Comparison of ENCODE assay signal across 15 cellular contexts in the genomic region with DNA sequence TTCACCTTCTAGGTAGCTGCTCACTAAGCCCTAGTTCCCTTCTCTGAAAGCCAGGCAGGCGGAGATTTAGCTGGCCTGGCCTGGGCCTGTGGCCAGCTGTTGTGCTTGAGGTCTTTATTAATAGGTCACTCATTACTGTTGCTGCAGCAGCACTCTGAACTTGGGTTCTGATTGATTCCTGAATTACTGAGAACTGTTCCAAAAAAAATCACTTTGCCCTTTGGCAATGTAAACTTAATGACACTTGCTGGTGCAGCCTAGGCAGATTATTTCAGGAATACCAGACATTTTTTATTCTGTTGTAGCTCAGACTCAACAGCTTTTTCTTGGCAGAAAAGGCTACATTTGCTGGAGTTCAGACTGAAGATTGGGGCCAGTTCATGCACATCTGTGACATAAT. TPM values are rescaled to one million over a fixed set of nuclear protein-coding genes. Genes with fewer than 3 reads are reported as not detected.
A peak's percentile ranks its signal among the peaks of the same experiment; 100 is the strongest.
DNase-seq lines count a peak whose midpoint lies in the region; ATAC-seq and TF ChIP-seq lines count a peak whose summit lies in the region.
"Had no signal": no experiment of that assay in that cellular context is flagged by ENCODE, and none has a peak within 500 bp of the region (broad histone marks: within the 10 kb centered on the region; RNA-seq: fewer than 3 reads in every experiment).

No MANE protein-coding gene starts in this region.

- H3K9me3 ChIP-seq in SJCRH30 (replicated peaks) (no peaks in the 10 kb centered on the region), hepatocyte (ENCODE audit: low read depth) (no peaks in the 10 kb centered on the region)
- H3K9me3 ChIP-seq: neutrophil had no signal

- H3K79me2 ChIP-seq in hepatocyte = peaks cover 32% of the 10 kb centered on the region

- H3K27me3 ChIP-seq in SJCRH30 (no peaks in the 10 kb centered on the region), hepatocyte (no peaks in the 10 kb centered on the region)

- H2AFZ ChIP-seq in hepatocyte = no peak overlapping the region

- H3K4me2 ChIP-seq in hepatocyte = no peak overlapping the region

- H3K4me1 ChIP-seq in SJCRH30 (peaks cover 9% of the 10 kb centered on the region), hepatocyte (ENCODE audit: insufficient read depth) (peaks cover 10% of the 10 kb centered on the region)

- DNase-seq in G401 (ENCODE audit: low spot score) (peak; percentile 24), SJCRH30 (peak; percentile 58 to 75), hepatocyte (ENCODE audit: low spot score) (peak; percentile 44), pons (ENCODE audit: low spot score) (peak; percentile 30), H4 (ENCODE audit: low spot score) (no peak), NCI-H1694 treated with DMSO at 0.1 percent for 48 hours (lab: John Stamatoyannopoulos, UW) (no peak)
- DNase-seq: activated CD4-positive, alpha-beta T cell treated with anti-CD3 and anti-CD28 coated beads for 48 hours; GOT3; IMR-90; stimulated activated CD4-positive, alpha-beta T cell treated with anti-CD3 and anti-CD28 coated beads, Interleukin-2, amount 100 ng/mL, for 48 hours; stimulated activated naive CD4-positive, alpha-beta T cell had no signal

- H3K4me3 ChIP-seq in SJCRH30 (peak overlapping the region; percentile 36), hepatocyte (no peak overlapping the region)

- H3K36me3 ChIP-seq in SJCRH30 (no peaks in the 10 kb centered on the region; the same call in 1 of the 2 replicates), hepatocyte (replicated peaks; ENCODE audit: insufficient read depth, low read depth) (no peaks in the 10 kb centered on the region)
- H3K36me3 ChIP-seq: neutrophil had no signal

- in situ Hi-C loops in G401 (cut with HindIII; ENCODE audit: low sequenced_read_pairs) = loop anchor here (25.0 kb wide), 1 partner anchor 116 kb away; no protein-coding TSS in a partner anchor

- no peak for ATAC-seq in HG03520 (IDR thresholded peaks at IDR 0.05; ENCODE audit: unreplicated experiment)
- ATAC-seq in HG03025 (IDR thresholded peaks at IDR 0.05; ENCODE audit: low FRiP score, unreplicated experiment) = no peak

- 68% methylated on average over 1 of the region's 1 CpG for WGBS in hepatocyte (ENCODE audit: low lambda C conversion rate, missing lambda C conversion rate)

- TF ChIP-seq CTCF in hepatocyte (IDR thresholded peaks at IDR 0.05; ENCODE audit: poor library complexity) = no peak

- H3K27ac ChIP-seq in SJCRH30 (no peak overlapping the region; the same call in 1 of the 2 replicates), hepatocyte (no peak overlapping the region)
- H3K27ac ChIP-seq: C4-2B, neutrophil had no signal

- H3K9me2 ChIP-seq in hepatocyte (replicated peaks; ENCODE audit: insufficient read depth) = no peaks in the 10 kb centered on the region

- no peaks in the 10 kb centered on the region for H4K20me1 ChIP-seq in hepatocyte (ENCODE audit: insufficient read depth, poor library complexity, severe bottlenecking)

RNA-seq across cellular contexts. Expression of a gene that starts 2.7 kb away (rescaled TPM):
- 6.1 and 13.8 TPM in 2 replicates for total RNA-seq in G401 (2014; rRNA removed; shearing (Covaris generic))
- total RNA-seq in SJCRH30 (2014; rRNA removed; shearing (Covaris generic)) = 11.1 and 13.1 TPM in 2 replicates
- total RNA-seq in hepatocyte = 46.2 and 56.0 TPM in 2 replicates
- 31.5 and 36.9 TPM in 2 replicates for polyA plus RNA-seq in hepatocyte
- 51.0 and 70.0 TPM in 2 replicates for total RNA-seq in H4 (2014; rRNA removed; shearing (Covaris generic))

Comparison
In these comparisons a context has a peak if more than half of its experiments do, and no peak if none do; other contexts are left out.
1. DNase-seq: peak in G401 (single experiment), SJCRH30 (2 of 2), hepatocyte (single experiment) and pons (single experiment); none in H4 (single experiment) and NCI-H1694 treated with DMSO at 0.1 percent for 48 hours (single experiment).